23 cellular contexts compared by ENCODE assay signal in genomic region chr1:33272509-33272908, GRCh38. TPM values are rescaled to one million over a fixed set of nuclear protein-coding genes. Genes with fewer than 3 reads are reported as not detected.
DNase-seq lines count a peak whose midpoint lies in the region; ATAC-seq and TF ChIP-seq lines count a peak whose summit lies in the region.
"Had no signal": no experiment of that assay in that cellular context is flagged by ENCODE, and none has a peak within 500 bp of the region (broad histone marks: within the 10 kb centered on the region; RNA-seq: fewer than 3 reads in every experiment).

No MANE protein-coding gene starts in this region.

- TF ChIP-seq CTCF in RWPE1 (conservative IDR thresholded peaks at IDR 0.05; ENCODE audit: low read depth) = no peak
- no peak for TF ChIP-seq CTCF in osteoblast (IDR thresholded peaks at IDR 0.05; ENCODE audit: extremely low read depth, low read depth, low read length)
- no peak for TF ChIP-seq CTCF in upper lobe of left lung (IDR thresholded peaks at IDR 0.05)
- no peak for TF ChIP-seq CTCF in OCI-LY7 (conservative IDR thresholded peaks at IDR 0.05; ENCODE audit: low read length)

- DNase-seq in CD4-positive, alpha-beta memory T cell = no peak
- DNase-seq in RWPE1 (ENCODE audit: low spot score) (no peak), osteoblast (ENCODE audit: insufficient read length, low spot score, missing footprints) (peak; percentile 61), upper lobe of left lung (no peak), OCI-LY7 (ENCODE audit: low spot score) (no peak)
- no peak for DNase-seq in effector memory CD8-positive, alpha-beta T cell
- DNase-seq: activated CD4-positive, alpha-beta memory T cell treated with anti-CD3 and anti-CD28 coated beads, Interleukin-2, amount 10 ng/mL, durations not matched to agents 7 days and 5 days; amniotic stem cell; Caco-2; effector memory CD4-positive, alpha-beta T cell; NCI-H1417 treated with DMSO at 0.1 percent for 48 hours; NCI-H748 treated with DMSO at 0.1 percent for 48 hours; right cardiac atrium; SHP77 treated with DMSO at 0.1 percent for 48 hours; stimulated activated CD4-positive, alpha-beta T cell treated with anti-CD3 and anti-CD28 coated beads, Interleukin-15, amount 100 ng/mL, for 24 hours had no signal

- no peaks in the 10 kb centered on the region for H3K9me2 ChIP-seq in OCI-LY7 (ENCODE audit: insufficient read depth, low read length)

- no peaks in the 10 kb centered on the region for H3K27me3 Mint-ChIP-seq in CD4-positive, alpha-beta memory T cell
- H3K27me3 Mint-ChIP-seq in effector memory CD8-positive, alpha-beta T cell = no peaks in the 10 kb centered on the region
- H3K27me3 Mint-ChIP-seq: activated CD4-positive, alpha-beta memory T cell treated with anti-CD3 and anti-CD28 coated beads, Interleukin-2, amount 10 ng/mL, durations not matched to agents 7 days and 5 days had no signal

- H3K4me3 Mint-ChIP-seq in CD4-positive, alpha-beta memory T cell = peak overlapping the region in 2 of 8 donors; percentile 17 to 29
- peak overlapping the region; percentile 34 to 61 for H3K4me3 Mint-ChIP-seq in effector memory CD8-positive, alpha-beta T cell
- H3K4me3 Mint-ChIP-seq: activated CD4-positive, alpha-beta memory T cell treated with anti-CD3 and anti-CD28 coated beads, Interleukin-2, amount 10 ng/mL, durations not matched to agents 7 days and 5 days had no signal

- WGBS in upper lobe of left lung, 2 donors = 58 to 60% methylated on average over 3 of the region's 3 CpGs

- no peaks in the 10 kb centered on the region for H3K9me3 Mint-ChIP-seq in CD4-positive, alpha-beta memory T cell
- no peaks in the 10 kb centered on the region for H3K9me3 Mint-ChIP-seq in effector memory CD8-positive, alpha-beta T cell
- H3K9me3 Mint-ChIP-seq: activated CD4-positive, alpha-beta memory T cell treated with anti-CD3 and anti-CD28 coated beads, Interleukin-2, amount 10 ng/mL, durations not matched to agents 7 days and 5 days had no signal

- no peak overlapping the region for H2AFZ ChIP-seq in osteoblast (ENCODE audit: low read length)
- no peak overlapping the region for H2AFZ ChIP-seq in OCI-LY7 (ENCODE audit: low read length)

- POLR2A ChIA-PET in CD4-positive, alpha-beta memory T cell (lab: Charles Lee; ENCODE audit: partially characterized antibody) = no interaction called here
- POLR2A ChIA-PET in RWPE1 (lab: Yijun Ruan, JAX; ENCODE audit: low non-redundant PET) (no interaction called here), OCI-LY7 (lab: Charles Lee) (no interaction called here)

- H3K36me3 ChIP-seq in CD4-positive, alpha-beta memory T cell (ENCODE audit: insufficient read depth, low read length) = no peaks in the 10 kb centered on the region
- peaks cover 19% of the 10 kb centered on the region for H3K36me3 ChIP-seq in osteoblast (ENCODE audit: insufficient read depth, low read length)
- H3K36me3 ChIP-seq in upper lobe of left lung = peaks cover 0 to 35% (median 13%) of the 10 kb centered on the region in 4 donors
- no peaks in the 10 kb centered on the region for H3K36me3 ChIP-seq in OCI-LY7 (ENCODE audit: insufficient read depth, low read length)

- peak overlapping the region; percentile 28 to 93 (median 81) for H3K27ac Mint-ChIP-seq in CD4-positive, alpha-beta memory T cell
- H3K27ac Mint-ChIP-seq in effector memory CD8-positive, alpha-beta T cell = peak overlapping the region; percentile 94 to 98

- H3K36me3 Mint-ChIP-seq in CD4-positive, alpha-beta memory T cell = peaks cover 10 to 26% of the 10 kb centered on the region in 2 donors
- H3K36me3 Mint-ChIP-seq in effector memory CD8-positive, alpha-beta T cell (ENCODE audit: insufficient read depth) = peaks cover 3% of the 10 kb centered on the region

- ATAC-seq in effector memory CD8-positive, alpha-beta T cell (replicated peaks) = no peak
- ATAC-seq in HG03439 (IDR thresholded peaks at IDR 0.05; ENCODE audit: unreplicated experiment) = no peak
- ATAC-seq in upper lobe of left lung (ENCODE audit: low FRiP score in 2 of 2) = no peak
- ATAC-seq: right cardiac atrium had no signal

- H4K20me1 ChIP-seq in osteoblast (ENCODE audit: insufficient read depth, low read length) = peaks cover 55% of the 10 kb centered on the region
- H4K20me1 ChIP-seq in OCI-LY7 (ENCODE audit: insufficient read depth, low read length) = no peaks in the 10 kb centered on the region

- CTCF ChIA-PET in CD4-positive, alpha-beta memory T cell (lab: Charles Lee; ENCODE audit: partially characterized antibody) = no interaction called here
- CTCF ChIA-PET in RWPE1 (lab: Yijun Ruan, JAX) = interaction anchor here (0.5 kb wide), 2 partner anchors 39 to 115 kb away, joined by 3 read pairs; no protein-coding TSS in a partner anchor
- CTCF ChIA-PET in OCI-LY7 (lab: Charles Lee; ENCODE audit: unreplicated experiment) = no interaction called here

- H3K27ac ChIP-seq in CD4-positive, alpha-beta memory T cell (ENCODE audit: low read depth, low read length) = peak overlapping the region; percentile 36
- H3K27ac ChIP-seq in RWPE1 (peak overlapping the region; percentile 7; the same call in 1 of the 2 replicates), osteoblast (ENCODE audit: low read depth, low read length) (no peak overlapping the region), upper lobe of left lung (no peak overlapping the region), OCI-LY7 (ENCODE audit: low read depth, low read length, poor library complexity, severe bottlenecking) (no peak overlapping the region)
- H3K27ac ChIP-seq: VCaP had no signal

- BruUV-seq in OCI-LY7 (replicated peaks; lab: Mats Ljungman, UMichigan) = no TSS peak

- H3K9me3 ChIP-seq in CD4-positive, alpha-beta memory T cell (ENCODE audit: control insufficient read depth in 1 of 2, low read length in 2 of 2) = no peaks in the 10 kb centered on the region
- H3K9me3 ChIP-seq in osteoblast (ENCODE audit: low read depth, low read length) (no peaks in the 10 kb centered on the region), upper lobe of left lung (no peaks in the 10 kb centered on the region), OCI-LY7 (ENCODE audit: low read length) (no peaks in the 10 kb centered on the region)
- H3K9me3 ChIP-seq: Caco-2 had no signal

- intact Hi-C loops in CD4-positive, alpha-beta memory T cell (cut with micrococcal nuclease) = no loop called here
- intact Hi-C loops in OCI-LY7 (cut with micrococcal nuclease; ENCODE audit: unreplicated experiment) = no loop called here

- peaks cover 25 to 43% (median 31%) of the 10 kb centered on the region in 4 donors for H3K4me1 Mint-ChIP-seq in CD4-positive, alpha-beta memory T cell
- H3K4me1 Mint-ChIP-seq in effector memory CD8-positive, alpha-beta T cell (ENCODE audit: low read depth in 2 of 2) = peaks cover 33 to 40% of the 10 kb centered on the region in 2 donors

- no peak overlapping the region for H3K4me3 ChIP-seq in CD4-positive, alpha-beta memory T cell (ENCODE audit: low read length in 2 of 2)
- H3K4me3 ChIP-seq in osteoblast (ENCODE audit: insufficient read depth, low read length) = no peak overlapping the region
- H3K4me3 ChIP-seq in upper lobe of left lung = no peak overlapping the region
- H3K4me3 ChIP-seq in OCI-LY7 (ENCODE audit: low read depth, low read length, poor library complexity, severe bottlenecking) = no peak overlapping the region

- TF ChIP-seq EP300 in upper lobe of left lung (IDR thresholded peaks at IDR 0.05) = no peak

- H3K4me2 ChIP-seq in osteoblast (ENCODE audit: insufficient read depth, low read length) = no peak overlapping the region
- H3K4me2 ChIP-seq in OCI-LY7 (ENCODE audit: low read length) = no peak overlapping the region

- TF ChIP-seq POLR2A in upper lobe of left lung (IDR thresholded peaks at IDR 0.05) = no peak

- H3K79me2 ChIP-seq in osteoblast (ENCODE audit: insufficient read depth, low read length) (peaks cover 40% of the 10 kb centered on the region), OCI-LY7 (ENCODE audit: insufficient read depth, low read depth, low read length) (no peaks in the 10 kb centered on the region)

- H3K27me3 ChIP-seq in CD4-positive, alpha-beta memory T cell (ENCODE audit: insufficient read depth, low read length) = no peaks in the 10 kb centered on the region
- no peaks in the 10 kb centered on the region for H3K27me3 ChIP-seq in osteoblast (ENCODE audit: insufficient read depth, low read length)
- no peaks in the 10 kb centered on the region for H3K27me3 ChIP-seq in upper lobe of left lung

- peaks cover 23% of the 10 kb centered on the region for H3K4me1 ChIP-seq in CD4-positive, alpha-beta memory T cell (ENCODE audit: insufficient read depth, low read length)
- no peaks in the 10 kb centered on the region for H3K4me1 ChIP-seq in osteoblast (ENCODE audit: insufficient read depth, low read length)
- peaks cover 16 to 32% (median 22%) of the 10 kb centered on the region in 4 donors for H3K4me1 ChIP-seq in upper lobe of left lung
- H3K4me1 ChIP-seq in OCI-LY7 (ENCODE audit: insufficient read depth, low read length, poor library complexity, severe bottlenecking) = no peaks in the 10 kb centered on the region
- H3K4me1 ChIP-seq: Caco-2 had no signal

RNA-seq across cellular contexts. Expression of gene ZNF362, which starts 16.2 kb away (rescaled TPM):
- 10 to 100 TPM; 24.4 to 25.8 TPM for total RNA-seq in CD4-positive, alpha-beta memory T cell
- 10 to 100 TPM in 1 of 2 donors, 1 to 10 TPM in 1; 7.1 to 25.9 TPM for polyA plus RNA-seq in CD4-positive, alpha-beta memory T cell
- total RNA-seq in osteoblast = 13.4 and 18.9 TPM in 2 replicates
- total RNA-seq in upper lobe of left lung = 10 to 100 TPM; 14.9 to 41.0 (median 21.3) TPM
- total RNA-seq in OCI-LY7 (2014; rRNA removed; shearing (Covaris generic)) = 8.9 and 10.2 TPM in 2 replicates
- 26.1 and 29.0 TPM in 2 replicates for total RNA-seq in OCI-LY7 (2022)

RNA-seq across cellular contexts. Expression of gene A3GALT2, which starts 48.4 kb away (rescaled TPM):
- total RNA-seq in CD4-positive, alpha-beta memory T cell = not detected
- polyA plus RNA-seq in CD4-positive, alpha-beta memory T cell = not detected
- total RNA-seq in osteoblast (under 0.01 TPM in 1 of 2 replicates, not detected in the other), upper lobe of left lung (under 1 TPM in 2 of 6 donors, not detected in 4; 0.79 to 0.91 TPM), OCI-LY7 (2022) (not detected in 2 replicates)
- not detected in 2 replicates for total RNA-seq in OCI-LY7 (2014; rRNA removed; shearing (Covaris generic))
- total RNA-seq: activated CD4-positive, alpha-beta memory T cell treated with anti-CD3 and anti-CD28 coated beads, Interleukin-2, amount 10 ng/mL, durations not matched to agents 7 days and 5 days; Caco-2; cerebellum; glomerular endothelial cell; H4; mononuclear cell; right cardiac atrium; T-helper 1 cell treated with Interleukin-12 subunit alpha and Interleukin-12 subunit beta and Interleukin-4 antibody, amounts not matched to agents 30 ng/mL and 1 ng/mL, for 36 hours; temporal lobe had no signal
- polyA plus RNA-seq: right cardiac atrium had no signal

Comparison
In these comparisons a context has a peak if more than half of its experiments do, and no peak if none do; other contexts are left out.
1. H3K27ac ChIP-seq: peak in CD4-positive, alpha-beta memory T cell (single experiment) and RWPE1 (single experiment); none in osteoblast (single experiment), upper lobe of left lung (0 of 4) and OCI-LY7 (single experiment).